Comparison of ENCODE assay signal across 8 cellular contexts in genomic region chr12:105109465-105110212, GRCh38. TPM values are rescaled to one million over a fixed set of nuclear protein-coding genes. Genes with fewer than 3 reads are reported as not detected.
DNase-seq lines count a peak whose midpoint lies in the region; ATAC-seq and TF ChIP-seq lines count a peak whose summit lies in the region.

No MANE protein-coding gene starts in this region.

- peak overlapping the region; percentile 68 to 85 for H3K4me3 ChIP-seq in left lung

- H3K9me3 ChIP-seq in left lung, result no peaks in the 10 kb centered on the region

- H3K36me3 Mint-ChIP-seq in activated T-helper 1 cell treated with anti-CD3 and anti-CD28 coated beads, Interleukin-12 subunit alpha, Interleukin-12 subunit beta, Interleukin-2, Interleukin-4 antibody, amounts not matched to agents 30 ng/mL and 10 ng/mL and 1 ng/mL, durations not matched to agents 14 hours and 24 hours and 36 hours (ENCODE audit: low read depth), result peaks cover 26% of the 10 kb centered on the region

- peaks cover 4% of the 10 kb centered on the region for H3K9me3 Mint-ChIP-seq in activated T-helper 1 cell treated with anti-CD3 and anti-CD28 coated beads, Interleukin-12 subunit alpha, Interleukin-12 subunit beta, Interleukin-2, Interleukin-4 antibody, amounts not matched to agents 30 ng/mL and 10 ng/mL and 1 ng/mL, durations not matched to agents 14 hours and 24 hours and 36 hours

- peaks cover 55% of the 10 kb centered on the region for H3K4me1 Mint-ChIP-seq in activated T-helper 1 cell treated with anti-CD3 and anti-CD28 coated beads, Interleukin-12 subunit alpha, Interleukin-12 subunit beta, Interleukin-2, Interleukin-4 antibody, amounts not matched to agents 30 ng/mL and 10 ng/mL and 1 ng/mL, durations not matched to agents 14 hours and 24 hours and 36 hours (ENCODE audit: low read depth)

- intact Hi-C loops in activated T-helper 1 cell treated with anti-CD3 and anti-CD28 coated beads, Interleukin-12 subunit alpha, Interleukin-12 subunit beta, Interleukin-2, Interleukin-4 antibody, amounts not matched to agents 30 ng/mL and 10 ng/mL and 1 ng/mL, durations not matched to agents 14 hours and 24 hours and 36 hours (cut with micrococcal nuclease), result loop anchor here (2.0 to 10.0 kb wide), 7 partner anchors 125 to 1985 kb away; partner anchors contain the start of genes C12orf42, CRY1, HCFC2 and TCP11L2
- intact Hi-C loops in left lung (cut with DNase I), result no loop called here

- peak; percentile 35 for ATAC-seq in HG03095 (IDR thresholded peaks at IDR 0.05; ENCODE audit: unreplicated experiment)
- ATAC-seq in left lung, result no peak
- ATAC-seq in GM21360 (IDR thresholded peaks at IDR 0.05; ENCODE audit: unreplicated experiment), result no peak

- no peak for DNase-seq in activated T-helper 1 cell treated with anti-CD3 and anti-CD28 coated beads, Interleukin-12 subunit alpha, Interleukin-12 subunit beta, Interleukin-2, Interleukin-4 antibody, amounts not matched to agents 30 ng/mL and 10 ng/mL and 1 ng/mL, durations not matched to agents 14 hours and 24 hours and 36 hours (ENCODE audit: low spot score)
- DNase-seq in left lung (peak in 1 of 2 donors; percentile 52), NCI-H446 treated with DMSO at 0.1 percent for 48 hours (lab: John Stamatoyannopoulos, UW) (no peak), NCI-H82 treated with DMSO at 0.1 percent for 48 hours (lab: John Stamatoyannopoulos, UW; ENCODE audit: unreplicated experiment) (no peak)
- no peak for DNase-seq in stimulated activated naive CD4-positive, alpha-beta T cell treated with Interleukin-2 at 50 U/mL for 16 hours (lab: John Stamatoyannopoulos, UW)

- TF ChIP-seq POLR2A in GM18951 (IDR thresholded peaks at IDR 0.05; ENCODE audit: extremely low read depth, insufficient read depth, insufficient read length), result peak; percentile 22

- H3K27me3 ChIP-seq in left lung, result no peaks in the 10 kb centered on the region

- peak overlapping the region; percentile 95 for H3K4me3 Mint-ChIP-seq in activated T-helper 1 cell treated with anti-CD3 and anti-CD28 coated beads, Interleukin-12 subunit alpha, Interleukin-12 subunit beta, Interleukin-2, Interleukin-4 antibody, amounts not matched to agents 30 ng/mL and 10 ng/mL and 1 ng/mL, durations not matched to agents 14 hours and 24 hours and 36 hours

- TF ChIP-seq CTCF in left lung (IDR thresholded peaks at IDR 0.05), result no peak

- in situ Hi-C loops in GM18951 (cut with MboI; ENCODE audit: low sequenced_read_pairs, unreplicated experiment), result no loop called here

- H3K4me1 ChIP-seq in left lung, result peaks cover 19 to 50% of the 10 kb centered on the region in 2 donors

- peaks cover 13% of the 10 kb centered on the region for H3K27me3 Mint-ChIP-seq in activated T-helper 1 cell treated with anti-CD3 and anti-CD28 coated beads, Interleukin-12 subunit alpha, Interleukin-12 subunit beta, Interleukin-2, Interleukin-4 antibody, amounts not matched to agents 30 ng/mL and 10 ng/mL and 1 ng/mL, durations not matched to agents 14 hours and 24 hours and 36 hours (ENCODE audit: insufficient read depth)

- H3K27ac Mint-ChIP-seq in activated T-helper 1 cell treated with anti-CD3 and anti-CD28 coated beads, Interleukin-12 subunit alpha, Interleukin-12 subunit beta, Interleukin-2, Interleukin-4 antibody, amounts not matched to agents 30 ng/mL and 10 ng/mL and 1 ng/mL, durations not matched to agents 14 hours and 24 hours and 36 hours, result peak overlapping the region; percentile 67

- H3K27ac ChIP-seq in left lung, result peak overlapping the region; percentile 45 to 99

- peaks cover 0 to 27% of the 10 kb centered on the region in 2 donors for H3K36me3 ChIP-seq in left lung

RNA-seq across cellular contexts. Expression of gene WASHC4, which starts 2.1 kb away (rescaled TPM):
- total RNA-seq in activated T-helper 1 cell treated with anti-CD3 and anti-CD28 coated beads, Interleukin-12 subunit alpha, Interleukin-12 subunit beta, Interleukin-2, Interleukin-4 antibody, amounts not matched to agents 30 ng/mL and 10 ng/mL and 1 ng/mL, durations not matched to agents 14 hours and 24 hours and 36 hours, result 34.5 and 36.3 TPM in 2 replicates
- 10 to 100 TPM; 52.1 to 75.4 TPM for total RNA-seq in left lung

RNA-seq across cellular contexts. Expression of gene ALDH1L2, which starts 25.4 kb away (rescaled TPM):
- 1.1 and 1.5 TPM in 2 replicates for total RNA-seq in activated T-helper 1 cell treated with anti-CD3 and anti-CD28 coated beads, Interleukin-12 subunit alpha, Interleukin-12 subunit beta, Interleukin-2, Interleukin-4 antibody, amounts not matched to agents 30 ng/mL and 10 ng/mL and 1 ng/mL, durations not matched to agents 14 hours and 24 hours and 36 hours
- total RNA-seq in left lung, result 10 to 100 TPM; 21.4 to 29.3 TPM
